ENCODE assay signal across 8 cellular contexts in genomic region chr18:31723998-31724711, GRCh38. TPM values are rescaled to one million over a fixed set of nuclear protein-coding genes. Genes with fewer than 3 reads are reported as not detected.
A peak's percentile ranks its signal among the peaks of the same experiment; 100 is the strongest.
DNase-seq lines count a peak whose midpoint lies in the region; ATAC-seq and TF ChIP-seq lines count a peak whose summit lies in the region.

No MANE protein-coding gene starts in this region.

- H3K27ac Mint-ChIP-seq in central memory CD8-positive, alpha-beta T cell (ENCODE audit: low read depth), result no peak overlapping the region

- CTCF ChIA-PET in HEK293T (lab: Yijun Ruan, JAX), result interaction anchor here (0.6 to 4.2 kb wide), 6 partner anchors 14 to 726 kb away, joined by 3 to 27 read pairs (median 4); no protein-coding TSS in a partner anchor

- peaks cover 6% of the 10 kb centered on the region for H3K9me3 Mint-ChIP-seq in central memory CD8-positive, alpha-beta T cell

- peak overlapping the region; percentile 69 for H3K4me3 Mint-ChIP-seq in central memory CD8-positive, alpha-beta T cell

- H3K4me3 ChIP-seq in AG09309 (ENCODE audit: control insufficient read depth, low read depth, low read length) (peak overlapping the region; percentile 41), H7 (ENCODE audit: insufficient read depth, low read depth, low read length) (no peak overlapping the region)

- no peaks in the 10 kb centered on the region for H3K36me3 ChIP-seq in H7 (replicated peaks; ENCODE audit: control insufficient read depth, insufficient read depth, low read length)

- no peaks in the 10 kb centered on the region for H3K27me3 ChIP-seq in H7 (ENCODE audit: control insufficient read depth, insufficient read depth, low read length)

- no peaks in the 10 kb centered on the region for H3K36me3 Mint-ChIP-seq in central memory CD8-positive, alpha-beta T cell (ENCODE audit: insufficient read depth)

- no peak for TF ChIP-seq CTCF in AG09309 (IDR thresholded peaks at IDR 0.05; ENCODE audit: control insufficient read depth, insufficient read depth, low read depth, low read length, missing control alignments)

- POLR2A ChIA-PET in HEK293T (lab: Yijun Ruan, JAX), result no interaction called here

- peaks cover 44% of the 10 kb centered on the region for H3K27me3 Mint-ChIP-seq in central memory CD8-positive, alpha-beta T cell

- DNase-seq in AG09309 (ENCODE audit: low read depth), result no peak
- peak; percentile 25 for DNase-seq in H7
- DNase-seq in central memory CD8-positive, alpha-beta T cell (ENCODE audit: low spot score in 2 of 2), result no peak
- DNase-seq in mucosa of gallbladder (ENCODE audit: low spot score), result peak; percentile 19
- no peak for DNase-seq in occipital lobe (lab: John Stamatoyannopoulos, UW)
- DNase-seq in HEK293T (ENCODE audit: extremely low spot score), result no peak

- no peak for ATAC-seq in central memory CD8-positive, alpha-beta T cell (replicated peaks; ENCODE audit: extremely low read depth, poor library complexity, severe bottlenecking)
- ATAC-seq in GM19328 (IDR thresholded peaks at IDR 0.05; ENCODE audit: unreplicated experiment) (no peak), HG03045 (IDR thresholded peaks at IDR 0.05; ENCODE audit: unreplicated experiment) (no peak)

- no peaks in the 10 kb centered on the region for H3K4me1 Mint-ChIP-seq in central memory CD8-positive, alpha-beta T cell

TF ChIP-seq in HEK293T, 16 proteins besides CTCF, POLR2A, EP300 and RAD21:
- TF ChIP-seq SP1 (IDR thresholded peaks at IDR 0.05), result no peak
- TF ChIP-seq ELF4 (IDR thresholded peaks at IDR 0.05), result no peak
- TF ChIP-seq, protein P1, sequence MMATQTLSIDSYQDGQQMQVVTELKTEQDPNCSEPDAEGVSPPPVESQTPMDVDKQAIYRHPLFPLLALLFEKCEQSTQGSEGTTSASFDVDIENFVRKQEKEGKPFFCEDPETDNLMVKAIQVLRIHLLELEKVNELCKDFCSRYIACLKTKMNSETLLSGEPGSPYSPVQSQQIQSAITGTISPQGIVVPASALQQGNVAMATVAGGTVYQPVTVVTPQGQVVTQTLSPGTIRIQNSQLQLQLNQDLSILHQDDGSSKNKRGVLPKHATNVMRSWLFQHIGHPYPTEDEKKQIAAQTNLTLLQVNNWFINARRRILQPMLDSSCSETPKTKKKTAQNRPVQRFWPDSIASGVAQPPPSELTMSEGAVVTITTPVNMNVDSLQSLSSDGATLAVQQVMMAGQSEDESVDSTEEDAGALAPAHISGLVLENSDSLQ (IDR thresholded peaks at IDR 0.05), result no peak
- no peak for TF ChIP-seq FOXK2 (IDR thresholded peaks at IDR 0.05)
- TF ChIP-seq TARDBP (IDR thresholded peaks at IDR 0.05), result no peak
- no peak for TF ChIP-seq FOXA1 (IDR thresholded peaks at IDR 0.05)
- no peak for TF ChIP-seq SUZ12 (IDR thresholded peaks at IDR 0.05)
- no peak for TF ChIP-seq NFRKB (IDR thresholded peaks at IDR 0.05)
- TF ChIP-seq ARNT (IDR thresholded peaks at IDR 0.05), result no peak
- no peak for TF ChIP-seq ZNF384 (IDR thresholded peaks at IDR 0.05)
- TF ChIP-seq CTBP1 (IDR thresholded peaks at IDR 0.05; ENCODE audit: borderline replicate concordance), result no peak
- TF ChIP-seq BHLHE40 (IDR thresholded peaks at IDR 0.05; ENCODE audit: borderline replicate concordance), result no peak
- TF ChIP-seq HDGF (IDR thresholded peaks at IDR 0.05; ENCODE audit: borderline replicate concordance), result no peak

RNA-seq across cellular contexts. Expression of gene SLC25A52, which starts 36.5 kb away (rescaled TPM):
- 0.18 TPM in 1 of 2 replicates, not detected in the other for total RNA-seq in H7 (2014; rRNA removed; shearing (Covaris generic))
- 0.26 TPM for total RNA-seq in mucosa of gallbladder
- total RNA-seq in occipital lobe, result not detected

RNA-seq across cellular contexts. Expression of gene B4GALT6, which starts 39.8 kb away (rescaled TPM):
- 15.3 and 25.4 TPM in 2 replicates for total RNA-seq in H7 (2014; rRNA removed; shearing (Covaris generic))
- total RNA-seq in mucosa of gallbladder (16.9 TPM), occipital lobe (8.1 TPM)

Comparison
In these comparisons a context has a peak if more than half of its experiments do, and no peak if none do; other contexts are left out.
1. DNase-seq: peak in H7 (single experiment) and mucosa of gallbladder (single experiment); none in AG09309 (single experiment), central memory CD8-positive, alpha-beta T cell (0 of 2), occipital lobe (single experiment) and HEK293T (single experiment).